Comparison of ENCODE assay signal across 11 cellular contexts in the genomic region with DNA sequence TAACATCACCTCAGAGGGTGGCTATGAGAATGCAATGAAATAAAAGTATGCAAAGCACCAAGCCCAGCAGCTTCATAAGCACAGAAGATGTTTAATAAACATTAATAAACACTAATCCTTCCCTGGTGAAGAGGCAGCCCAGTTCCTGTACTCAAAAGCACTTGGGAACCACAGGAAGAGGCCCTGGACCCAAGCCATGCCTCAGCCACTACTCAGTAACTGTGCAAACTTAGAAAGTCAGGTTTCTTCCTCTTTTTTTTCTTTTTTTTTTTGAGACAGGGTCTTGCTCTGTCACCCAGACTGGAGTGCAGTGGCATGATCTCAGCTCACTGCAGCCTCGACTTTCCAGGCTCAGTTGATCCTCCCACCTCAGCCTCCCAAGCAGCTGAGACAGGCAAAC. TPM values are rescaled to one million over a fixed set of nuclear protein-coding genes. Genes with fewer than 3 reads are reported as not detected.
A peak's percentile ranks its signal among the peaks of the same experiment; 100 is the strongest.
DNase-seq lines count a peak whose midpoint lies in the region; ATAC-seq and TF ChIP-seq lines count a peak whose summit lies in the region.
"Had no signal": no experiment of that assay in that cellular context is flagged by ENCODE, and none has a peak within 500 bp of the region (broad histone marks: within the 10 kb centered on the region; RNA-seq: fewer than 3 reads in every experiment).

No MANE protein-coding gene starts in this region.

- H2AFZ ChIP-seq in trophoblast cell (ENCODE audit: insufficient read depth, low read length, poor library complexity) = no peak overlapping the region
- H2AFZ ChIP-seq in GM23338 = no peak overlapping the region

- H4K91ac ChIP-seq in trophoblast cell (ENCODE audit: low read depth, low read length) = no peak overlapping the region

- DNase-seq in SIG-M5 treated with dmso at 0.1 percent for 504 hours (lab: John Stamatoyannopoulos, UW; ENCODE audit: unreplicated experiment) = peak; percentile 56
- no peak for DNase-seq in SIG-M5 (lab: John Stamatoyannopoulos, UW)
- peak; percentile 60 for DNase-seq in MG63
- DNase-seq in ascending aorta (ENCODE audit: low spot score in 2 of 2) = peak in 1 of 2 donors; percentile 55
- DNase-seq in trophoblast cell = no peak
- no peak for DNase-seq in GM23338 (ENCODE audit: low spot score)
- no peak for DNase-seq in dedifferentiated amniotic fluid mesenchymal stem cell (ENCODE audit: extremely low spot score)
- no peak for DNase-seq in kidney glomerular epithelial cell (lab: John Stamatoyannopoulos, UW)
- DNase-seq: activated CD4-positive, CD25-positive, alpha-beta regulatory T cell treated with anti-CD3 and anti-CD28 coated beads, Interleukin-2, amount 50 U/mL, for 72 hours; NCI-H748 treated with DMSO at 0.1 percent for 48 hours had no signal

- no peaks in the 10 kb centered on the region for H3K9me2 ChIP-seq in GM23338 (ENCODE audit: insufficient read depth)

- peak overlapping the region; percentile 14 to 50 for H3K27ac ChIP-seq in ascending aorta
- H3K27ac ChIP-seq in trophoblast cell (ENCODE audit: low read depth, low read length) = no peak overlapping the region
- H3K27ac ChIP-seq in GM23338 (ENCODE audit: low read depth) = no peak overlapping the region
- H3K27ac ChIP-seq: A549 had no signal

- H3K4me2 ChIP-seq in trophoblast cell (ENCODE audit: low read length) (no peak overlapping the region), GM23338 (no peak overlapping the region)
- H3K4me2 ChIP-seq: A549 had no signal

- peaks cover 15% of the 10 kb centered on the region for H3K4me1 Mint-ChIP-seq in GM23338

- H3K27me3 Mint-ChIP-seq in GM23338 (ENCODE audit: insufficient read depth, low read depth, poor library complexity) = peaks cover 6% of the 10 kb centered on the region

- no peak overlapping the region for H4K8ac ChIP-seq in trophoblast cell (ENCODE audit: low read depth, low read length)

- no peak overlapping the region for H2AK5ac ChIP-seq in trophoblast cell (ENCODE audit: low read length)

- ATAC-seq in GM23338 = no peak
- ATAC-seq: A549 had no signal

- H3K9me3 Mint-ChIP-seq in GM23338 = no peaks in the 10 kb centered on the region; the same call in 2 of the 3 replicates

- H3K4me3 ChIP-seq in MG63 (no peak overlapping the region), ascending aorta (no peak overlapping the region), trophoblast cell (ENCODE audit: low read depth, low read length) (no peak overlapping the region), GM23338 (no peak overlapping the region)
- H3K4me3 ChIP-seq: A549 had no signal

- no peak overlapping the region for H4K12ac ChIP-seq in trophoblast cell (ENCODE audit: low read depth, low read length)

- H3K27ac Mint-ChIP-seq in GM23338 = no peak overlapping the region

- TF ChIP-seq CTCF in ascending aorta (IDR thresholded peaks at IDR 0.05) (no peak), GM23338 (conservative IDR thresholded peaks at IDR 0.05; ENCODE audit: low read depth in 2 of 2) (no peak)

- WGBS in trophoblast cell (ENCODE audit: extremely low coverage, insufficient coverage, insufficient read length) = no CpG with 5 or more reads among the region's 1 CpG

- no peak overlapping the region for H3K23ac ChIP-seq in trophoblast cell (ENCODE audit: low read length)

- no peak overlapping the region for H2BK120ac ChIP-seq in trophoblast cell (ENCODE audit: insufficient read depth, low read length, poor library complexity)

- H4K20me1 ChIP-seq in GM23338 (replicated peaks; ENCODE audit: insufficient read depth) = peaks cover 32% of the 10 kb centered on the region

- no peak overlapping the region for H3K18ac ChIP-seq in trophoblast cell (ENCODE audit: low read length)

- intact Hi-C loops in ascending aorta (cut with DNase I) = loop anchor here (5.0 to 10.0 kb wide), 4 partner anchors 33 to 1365 kb away; partner anchors contain the start of genes DCTN5, PALB2 and RBBP6

- no peak overlapping the region for H3K9ac ChIP-seq in trophoblast cell (ENCODE audit: low read length)

- no peak overlapping the region for H3K14ac ChIP-seq in trophoblast cell (ENCODE audit: low read length)

- no peaks in the 10 kb centered on the region for H3K9me3 ChIP-seq in MG63
- no peaks in the 10 kb centered on the region for H3K9me3 ChIP-seq in ascending aorta
- H3K9me3 ChIP-seq in trophoblast cell (ENCODE audit: insufficient read depth, low read depth, low read length) = no peaks in the 10 kb centered on the region
- H3K9me3 ChIP-seq: A549 had no signal

- H3K36me3 ChIP-seq in MG63 (peaks cover 47% of the 10 kb centered on the region), ascending aorta (peaks cover 0 to 4% of the 10 kb centered on the region in 2 donors), trophoblast cell (ENCODE audit: control insufficient read depth in 1 of 2, insufficient read depth in 2 of 2, low read length in 2 of 2) (peaks cover 4 to 5% of the 10 kb centered on the region in 2 experiments), GM23338 (ENCODE audit: insufficient read depth) (no peaks in the 10 kb centered on the region)

- peak overlapping the region; percentile 48 for H3K4ac ChIP-seq in trophoblast cell (ENCODE audit: low read depth, low read length)

- no peak overlapping the region for H3K4me3 Mint-ChIP-seq in GM23338

- H3K36me3 Mint-ChIP-seq in GM23338 (ENCODE audit: low read depth) = peaks cover 11% of the 10 kb centered on the region; the same call in 2 of the 3 replicates

- H2BK5ac ChIP-seq in trophoblast cell (ENCODE audit: low read depth, low read length, poor library complexity) = no peak overlapping the region

- H3K79me1 ChIP-seq in trophoblast cell (ENCODE audit: low read length) = peaks cover 4% of the 10 kb centered on the region

- no peak overlapping the region for H2BK12ac ChIP-seq in trophoblast cell (ENCODE audit: low read length)

- H3K4me1 ChIP-seq in ascending aorta (peaks cover 11 to 58% of the 10 kb centered on the region in 2 donors), trophoblast cell (ENCODE audit: control insufficient read depth in 1 of 2, insufficient read depth in 2 of 2, low read length in 2 of 2) (peaks cover 3 to 7% of the 10 kb centered on the region in 2 experiments), GM23338 (ENCODE audit: insufficient read depth) (peaks cover 7% of the 10 kb centered on the region; the same call in 1 of the 2 replicates)

- 0 out of 2 replicates have a peak, but pooled peaks cover 5% of the 10 kb centered on the region for H3F3A ChIP-seq in GM23338 (replicated peaks; ENCODE audit: low read depth)

- H3K27me3 ChIP-seq in MG63 (no peaks in the 10 kb centered on the region), ascending aorta (no peaks in the 10 kb centered on the region), trophoblast cell (ENCODE audit: insufficient read depth, low read length) (no peaks in the 10 kb centered on the region), GM23338 (ENCODE audit: insufficient read depth) (no peaks in the 10 kb centered on the region)

- H3K79me2 ChIP-seq in trophoblast cell (ENCODE audit: control insufficient read depth, insufficient read depth, low read length, poor library complexity) (peaks cover 8% of the 10 kb centered on the region), GM23338 (replicated peaks; ENCODE audit: insufficient read depth) (peaks cover 98% of the 10 kb centered on the region)

TF ChIP-seq in GM23338, 12 proteins besides CTCF, POLR2A, EP300 and RAD21 (continues in another document):
- no peak for TF ChIP-seq CREB1 (CRISPR knock-in tag; IDR thresholded peaks at IDR 0.05; ENCODE audit: low read depth)
- TF ChIP-seq REST (IDR thresholded peaks at IDR 0.05; ENCODE audit: unreplicated experiment) = no peak
- TF ChIP-seq EZH2phosphoT487 (IDR thresholded peaks at IDR 0.05; ENCODE audit: unreplicated experiment) = no peak
- no peak for TF ChIP-seq ZNF114 (CRISPR knock-in tag; IDR thresholded peaks at IDR 0.05)
- no peak for TF ChIP-seq JUNB (IDR thresholded peaks at IDR 0.05; ENCODE audit: unreplicated experiment)
- TF ChIP-seq STAT1 (IDR thresholded peaks at IDR 0.05; ENCODE audit: unreplicated experiment) = no peak
- no peak for TF ChIP-seq ZNF331 (CRISPR knock-in tag; IDR thresholded peaks at IDR 0.05; ENCODE audit: low read depth)
- no peak for TF ChIP-seq EZH2 (IDR thresholded peaks at IDR 0.05; ENCODE audit: low read depth, unreplicated experiment)
- TF ChIP-seq NANOG (IDR thresholded peaks at IDR 0.05; ENCODE audit: borderline replicate concordance) = no peak
- no peak for TF ChIP-seq POLR2AphosphoS5 (IDR thresholded peaks at IDR 0.05; ENCODE audit: low read depth)

RNA-seq across cellular contexts. Expression of gene ARHGAP17, which starts 5.3 kb away (rescaled TPM):
- 17.5 and 36.1 TPM in 2 replicates for total RNA-seq in MG63 (2014; rRNA removed; shearing (Covaris generic); ENCODE audit: low replicate concordance)
- total RNA-seq in ascending aorta = 133 TPM
- 56.6 and 59.3 TPM in 2 replicates for polyA plus RNA-seq in trophoblast cell (2013)
- total RNA-seq in GM23338 (2014; rRNA removed; shearing (Covaris generic)) = 59.0 and 85.5 TPM in 2 replicates
- polyA plus RNA-seq in GM23338 (2016; fragmentation: Nextera tagmentation; extraction: Ambion mirVana) = 40.0 and 40.6 TPM in 2 replicates

Comparison
In these comparisons a context has a peak if more than half of its experiments do, and no peak if none do; other contexts are left out.
1. DNase-seq: peak in SIG-M5 treated with dmso at 0.1 percent for 504 hours (single experiment) and MG63 (single experiment); none in SIG-M5 (single experiment), trophoblast cell (0 of 2), GM23338 (single experiment), dedifferentiated amniotic fluid mesenchymal stem cell (single experiment) and kidney glomerular epithelial cell (single experiment).
2. H3K27ac ChIP-seq: peak in ascending aorta (2 of 2); none in trophoblast cell (single experiment) and GM23338 (single experiment).